Comparison of ENCODE assay signal across 17 cellular contexts in the genomic region with DNA sequence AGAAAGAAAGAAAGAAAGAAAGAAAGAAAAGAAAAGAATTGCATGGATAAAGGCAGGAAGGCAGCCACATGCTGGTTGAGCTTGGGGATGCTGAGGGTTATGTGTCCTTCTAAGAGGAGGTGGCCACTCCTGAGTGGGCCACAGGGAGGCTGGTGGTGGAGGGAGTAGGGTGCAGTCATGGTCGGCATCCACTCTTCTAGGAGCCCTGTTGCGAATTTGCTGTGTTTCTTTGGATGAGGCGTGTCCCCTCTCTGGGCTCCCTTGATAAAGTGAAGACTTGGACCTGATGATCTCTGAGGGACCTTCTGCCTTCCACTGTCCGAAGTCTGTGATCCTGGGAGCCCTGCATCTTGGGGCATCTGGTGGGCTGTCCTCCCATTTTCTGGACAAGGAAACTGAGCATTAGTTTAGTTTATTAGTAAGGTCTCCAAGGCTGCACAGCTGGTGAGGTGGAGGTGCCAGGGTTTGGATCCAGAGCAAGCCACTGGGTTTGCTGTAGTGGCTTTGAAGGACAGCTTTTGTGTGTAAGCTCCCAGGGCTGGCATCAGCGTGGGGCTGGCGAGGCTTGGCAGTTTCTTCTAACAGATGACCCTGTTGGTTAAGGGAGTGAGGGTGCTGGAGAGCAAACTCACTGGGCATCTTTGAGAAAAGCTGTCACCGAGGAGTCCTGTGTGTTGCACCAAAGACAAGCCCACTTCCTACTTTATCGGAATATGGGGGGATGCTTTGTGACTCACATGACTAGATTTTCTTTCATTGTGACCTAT. TPM values are rescaled to one million over a fixed set of nuclear protein-coding genes. Genes with fewer than 3 reads are reported as not detected.
DNase-seq lines count a peak whose midpoint lies in the region; ATAC-seq and TF ChIP-seq lines count a peak whose summit lies in the region.
"Had no signal": no experiment of that assay in that cellular context is flagged by ENCODE, and none has a peak within 500 bp of the region (broad histone marks: within the 10 kb centered on the region; RNA-seq: fewer than 3 reads in every experiment).

No MANE protein-coding gene starts in this region.

- no peaks in the 10 kb centered on the region for H3K9me3 Mint-ChIP-seq in activated CD8-positive, alpha-beta memory T cell treated with anti-CD3 and anti-CD28 coated beads, Interleukin-2, amount 10 ng/mL, durations not matched to agents 7 days and 5 days (ENCODE audit: low read depth)
- H3K9me3 Mint-ChIP-seq: HFFc6 had no signal

- ATAC-seq in activated CD8-positive, alpha-beta memory T cell treated with anti-CD3 and anti-CD28 coated beads, Interleukin-2, amount 10 ng/mL, durations not matched to agents 7 days and 5 days, result no peak
- no peak for ATAC-seq in HG02798 (IDR thresholded peaks at IDR 0.05; ENCODE audit: poor library complexity, unreplicated experiment)

- no peak overlapping the region for H3K27ac Mint-ChIP-seq in activated CD8-positive, alpha-beta memory T cell treated with anti-CD3 and anti-CD28 coated beads, Interleukin-2, amount 10 ng/mL, durations not matched to agents 7 days and 5 days
- H3K27ac Mint-ChIP-seq: HFFc6 had no signal

- no peaks in the 10 kb centered on the region for H3K36me3 Mint-ChIP-seq in activated CD8-positive, alpha-beta memory T cell treated with anti-CD3 and anti-CD28 coated beads, Interleukin-2, amount 10 ng/mL, durations not matched to agents 7 days and 5 days

- CTCF ChIA-PET in activated CD8-positive, alpha-beta memory T cell treated with anti-CD3 and anti-CD28 coated beads, Interleukin-2, amount 10 ng/mL, durations not matched to agents 7 days and 5 days (lab: Charles Lee), result no interaction called here

- H3K4me1 Mint-ChIP-seq in activated CD8-positive, alpha-beta memory T cell treated with anti-CD3 and anti-CD28 coated beads, Interleukin-2, amount 10 ng/mL, durations not matched to agents 7 days and 5 days, result peaks cover 2% of the 10 kb centered on the region

- H3K27ac ChIP-seq in coronary artery, result no peak overlapping the region
- H3K27ac ChIP-seq: C4-2B, SK-N-MC had no signal

- TF ChIP-seq CTCF in GM10266 (IDR thresholded peaks at IDR 0.05; ENCODE audit: control insufficient read depth, insufficient read depth, low read depth, missing control alignments) (no peak), coronary artery (IDR thresholded peaks at IDR 0.05) (no peak)

- H3K4me3 ChIP-seq in coronary artery, result no peak overlapping the region
- H3K4me3 ChIP-seq: MG63 had no signal

- peaks cover 34% of the 10 kb centered on the region for H3K27me3 Mint-ChIP-seq in activated CD8-positive, alpha-beta memory T cell treated with anti-CD3 and anti-CD28 coated beads, Interleukin-2, amount 10 ng/mL, durations not matched to agents 7 days and 5 days

- DNase-seq in activated CD8-positive, alpha-beta memory T cell treated with anti-CD3 and anti-CD28 coated beads, Interleukin-2, amount 10 ng/mL, durations not matched to agents 7 days and 5 days, result peak; percentile 25
- DNase-seq in activated CD8-positive, alpha-beta memory T cell treated with anti-CD3 and anti-CD28 coated beads, Interleukin-2, amount 50 U/mL, for 4 hours, result no peak
- peak; percentile 5 for DNase-seq in GM10266 (ENCODE audit: extremely low spot score)
- DNase-seq in coronary artery (ENCODE audit: low spot score), result peak; percentile 45
- peak; percentile 12 for DNase-seq in stimulated activated CD8-positive, alpha-beta memory T cell treated with anti-CD3 and anti-CD28 coated beads, Interleukin-4, amount 100 ng/mL, for 48 hours
- DNase-seq in NCI-H1930 (lab: John Stamatoyannopoulos, UW), result no peak
- DNase-seq: HFFc6, Kasumi-1, MG63, NCI-H1105, NCI-H1694, NCI-H510A, NCI-H748 treated with DMSO at 0.1 percent for 48 hours, SHP77 had no signal

- H3K4me3 Mint-ChIP-seq in activated CD8-positive, alpha-beta memory T cell treated with anti-CD3 and anti-CD28 coated beads, Interleukin-2, amount 10 ng/mL, durations not matched to agents 7 days and 5 days, result no peak overlapping the region
- H3K4me3 Mint-ChIP-seq: HFFc6 had no signal

RNA-seq across cellular contexts. Expression of gene DLGAP4, which starts 4.3 kb away (rescaled TPM):
- total RNA-seq in activated CD8-positive, alpha-beta memory T cell treated with anti-CD3 and anti-CD28 coated beads, Interleukin-2, amount 10 ng/mL, durations not matched to agents 7 days and 5 days, result 10 to 100 TPM; 18.8 to 19.6 TPM

Comparison
In these comparisons a context has a peak if more than half of its experiments do, and no peak if none do; other contexts are left out.
1. DNase-seq: peak in activated CD8-positive, alpha-beta memory T cell treated with anti-CD3 and anti-CD28 coated beads, Interleukin-2, amount 10 ng/mL, durations not matched to agents 7 days and 5 days (single experiment), GM10266 (single experiment), coronary artery (single experiment) and stimulated activated CD8-positive, alpha-beta memory T cell treated with anti-CD3 and anti-CD28 coated beads, Interleukin-4, amount 100 ng/mL, for 48 hours (single experiment); none in activated CD8-positive, alpha-beta memory T cell treated with anti-CD3 and anti-CD28 coated beads, Interleukin-2, amount 50 U/mL, for 4 hours (single experiment) and NCI-H1930 (0 of 2).